ENCODE assay signal across 1 cellular context in genomic region chr2:66571873-66572272, GRCh38.
TF ChIP-seq lines count a peak whose summit lies in the region.

No MANE protein-coding gene starts in this region.

TF ChIP-seq in H1, 55 proteins besides CTCF, POLR2A, EP300 and RAD21:
- TF ChIP-seq SUZ12 (IDR thresholded peaks at IDR 0.05; ENCODE audit: low read length), result 0 out of 2 replicates have a peak, but pooled peaks have one; percentile 11
- no peak for TF ChIP-seq SIX5 (IDR thresholded peaks at IDR 0.05; ENCODE audit: low read depth, low read length)
